Comparison of ENCODE assay signal across 8 cellular contexts in genomic region chr6:93784794-93785757, GRCh38.
DNase-seq lines count a peak whose midpoint lies in the region; ATAC-seq, FAIRE-seq and TF ChIP-seq lines count a peak whose summit lies in the region.

No MANE protein-coding gene starts in this region.

- intact Hi-C loops in activated CD4-positive, alpha-beta T cell treated with anti-CD3 and anti-CD28 coated beads, Interleukin-2, amount 10 ng/mL, durations not matched to agents 24 days and 14 days (cut with micrococcal nuclease): no loop called here

- no peak for ATAC-seq in GM19452 (IDR thresholded peaks at IDR 0.05; ENCODE audit: unreplicated experiment)

- no peaks in the 10 kb centered on the region for H3K27me3 Mint-ChIP-seq in activated CD4-positive, alpha-beta T cell treated with anti-CD3 and anti-CD28 coated beads, Interleukin-2, amount 10 ng/mL, durations not matched to agents 24 days and 14 days

- H3K36me3 Mint-ChIP-seq in activated CD4-positive, alpha-beta T cell treated with anti-CD3 and anti-CD28 coated beads, Interleukin-2, amount 10 ng/mL, durations not matched to agents 24 days and 14 days (ENCODE audit: low read depth): no peaks in the 10 kb centered on the region

- peak overlapping the region; percentile 98 for H3K27ac ChIP-seq in HUES64 (ENCODE audit: low read depth, low read length)

- DNase-seq in cardiac fibroblast (ENCODE audit: low read depth in 2 of 2): peak; percentile 81 to 95
- peak; percentile 68 for DNase-seq in islet precursor cell
- DNase-seq in stromal cell of bone marrow (ENCODE audit: low read depth): peak; percentile 82
- DNase-seq in GM12891 (ENCODE audit: insufficient read length, low spot score): no peak
- DNase-seq in activated CD4-positive, alpha-beta T cell treated with anti-CD3 and anti-CD28 coated beads, Interleukin-2, amount 10 ng/mL, durations not matched to agents 24 days and 14 days: no peak
- no peak for DNase-seq in iPS-NIHi11 (ENCODE audit: low spot score)

- no peak overlapping the region for H3K27ac Mint-ChIP-seq in activated CD4-positive, alpha-beta T cell treated with anti-CD3 and anti-CD28 coated beads, Interleukin-2, amount 10 ng/mL, durations not matched to agents 24 days and 14 days

- H3K4me1 Mint-ChIP-seq in activated CD4-positive, alpha-beta T cell treated with anti-CD3 and anti-CD28 coated beads, Interleukin-2, amount 10 ng/mL, durations not matched to agents 24 days and 14 days: no peaks in the 10 kb centered on the region

- H3K9ac ChIP-seq in HUES64 (ENCODE audit: low read depth, low read length): peak overlapping the region; percentile 63; the same call in 1 of the 2 replicates

- peaks cover 3% of the 10 kb centered on the region for H3K9me3 Mint-ChIP-seq in activated CD4-positive, alpha-beta T cell treated with anti-CD3 and anti-CD28 coated beads, Interleukin-2, amount 10 ng/mL, durations not matched to agents 24 days and 14 days

- TF ChIP-seq CTCF in cardiac fibroblast (IDR thresholded peaks at IDR 0.05; ENCODE audit: low read depth, low read length): no peak

- TF ChIP-seq POLR2A in GM12891 (IDR thresholded peaks at IDR 0.05; ENCODE audit: low read depth, low read length): no peak

- WGBS in HUES64: 65% methylated on average over 8 of the region's 8 CpGs

- H3K9me3 ChIP-seq in HUES64 (ENCODE audit: insufficient read depth, low read depth, low read length): no peaks in the 10 kb centered on the region

- H3K36me3 ChIP-seq in HUES64 (ENCODE audit: insufficient read depth, low read length): no peaks in the 10 kb centered on the region

- H3K4me3 Mint-ChIP-seq in activated CD4-positive, alpha-beta T cell treated with anti-CD3 and anti-CD28 coated beads, Interleukin-2, amount 10 ng/mL, durations not matched to agents 24 days and 14 days: no peak overlapping the region

- FAIRE-seq in GM12891 (lab: Jason Lieb, UNC): no peak

- H3K4me3 ChIP-seq in HUES64 (ENCODE audit: low read length) (no peak overlapping the region), cardiac fibroblast (replicated peaks in 1 of 2; ENCODE audit: low read depth in 2 of 2, low read length in 2 of 2) (peak overlapping the region; percentile 24 to 40)

- no peaks in the 10 kb centered on the region for H3K27me3 ChIP-seq in HUES64 (ENCODE audit: insufficient read depth, low read length)

- H3K4me1 ChIP-seq in HUES64 (ENCODE audit: insufficient read depth, low read length): peaks cover 63% of the 10 kb centered on the region

TF ChIP-seq in GM12891, 5 proteins besides CTCF, POLR2A, EP300 and RAD21:
- TF ChIP-seq POLR2AphosphoS5 (IDR thresholded peaks at IDR 0.05; ENCODE audit: low read depth, low read length) (no peak), PAX5 (IDR thresholded peaks at IDR 0.05; ENCODE audit: insufficient read depth, low read length, severe bottlenecking) (no peak), POU2F2 (IDR thresholded peaks at IDR 0.05; ENCODE audit: low read depth, low read length) (no peak), SPI1 (IDR thresholded peaks at IDR 0.05; ENCODE audit: low read depth, low read length) (no peak), TAF1 (IDR thresholded peaks at IDR 0.05; ENCODE audit: low read depth, low read length) (no peak)

Comparison
In these comparisons a context has a peak if more than half of its experiments do, and no peak if none do; other contexts are left out.
1. DNase-seq: peak in cardiac fibroblast (2 of 2), islet precursor cell (single experiment) and stromal cell of bone marrow (single experiment); none in GM12891 (single experiment), activated CD4-positive, alpha-beta T cell treated with anti-CD3 and anti-CD28 coated beads, Interleukin-2, amount 10 ng/mL, durations not matched to agents 24 days and 14 days (single experiment) and iPS-NIHi11 (single experiment).